ENCODE assay signal across 21 cellular contexts in the genomic region with DNA sequence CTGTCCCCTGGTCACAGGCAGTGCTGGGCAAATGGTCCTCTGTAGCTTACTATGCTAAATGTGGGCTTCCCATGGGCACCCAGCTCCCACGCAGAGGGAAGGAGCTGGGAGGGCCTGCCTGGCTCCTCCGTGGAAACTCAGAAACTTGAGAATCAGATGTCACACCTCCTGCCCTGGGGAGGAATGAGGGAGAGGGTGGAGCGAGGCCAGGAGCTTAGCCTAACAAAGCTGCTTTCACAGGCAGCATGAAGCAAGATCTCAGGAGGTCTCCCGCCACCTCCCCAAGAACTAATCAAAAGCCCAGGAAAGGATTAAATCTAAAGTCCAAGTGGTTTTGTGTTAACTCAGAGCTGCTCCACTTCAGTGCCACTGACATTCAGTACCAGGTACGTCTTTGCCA. TPM values are rescaled to one million over a fixed set of nuclear protein-coding genes. Genes with fewer than 3 reads are reported as not detected.
DNase-seq lines count a peak whose midpoint lies in the region; ATAC-seq, FAIRE-seq and TF ChIP-seq lines count a peak whose summit lies in the region.
"Had no signal": no experiment of that assay in that cellular context is flagged by ENCODE, and none has a peak within 500 bp of the region (broad histone marks: within the 10 kb centered on the region; RNA-seq: fewer than 3 reads in every experiment).

No MANE protein-coding gene starts in this region.

- H3K4me1 ChIP-seq in heart right ventricle (no peaks in the 10 kb centered on the region), H1 (replicated peaks in 1 of 4; ENCODE audit: control insufficient read depth in 3 of 4, insufficient read depth in 4 of 4, low read length in 3 of 4) (peaks cover 2 to 12% (median 7%) of the 10 kb centered on the region in 4 experiments; a peak in 4 of 7 replicates), parathyroid adenoma (no peaks in the 10 kb centered on the region)
- H3K4me1 ChIP-seq: A549 had no signal

- H3K27me3 ChIP-seq in heart right ventricle (peaks cover 0 to 36% (median 17%) of the 10 kb centered on the region in 7 donors), H1 (replicated peaks in 1 of 4; ENCODE audit: control insufficient read depth in 3 of 4, extremely low read depth in 1 of 4, insufficient read depth in 3 of 4, low read length in 3 of 4) (no peaks in the 10 kb centered on the region), parathyroid adenoma (ENCODE audit: control insufficient read depth, insufficient read depth, low read length) (no peaks in the 10 kb centered on the region)

- no peak overlapping the region for H4K5ac ChIP-seq in H1 (ENCODE audit: insufficient read length, low read depth, low read length)

- no peak overlapping the region for H3K4me2 ChIP-seq in H1 (ENCODE audit: insufficient read depth in 1 of 2, low read depth in 2 of 2, low read length in 2 of 2)
- H3K4me2 ChIP-seq in parathyroid adenoma (ENCODE audit: low read length) = no peak overlapping the region
- H3K4me2 ChIP-seq: A549 had no signal

- no peak overlapping the region for H3K14ac ChIP-seq in H1 (ENCODE audit: insufficient read length)

- no peak for TF ChIP-seq POLR2A in H1 (IDR thresholded peaks at IDR 0.05; ENCODE audit: control extremely low read depth in 1 of 2, low read depth in 2 of 2, low read length in 2 of 2)

- no peak overlapping the region for H3K23ac ChIP-seq in H1 (ENCODE audit: insufficient read length)

- H4K20me1 ChIP-seq in H1 (replicated peaks in 1 of 2; ENCODE audit: control insufficient read depth in 1 of 2, insufficient read depth in 2 of 2, low read length in 2 of 2) = no peaks in the 10 kb centered on the region

- TF ChIP-seq CTCF in heart right ventricle (IDR thresholded peaks at IDR 0.05) = no peak
- TF ChIP-seq CTCF in H1 (IDR thresholded peaks at IDR 0.05; ENCODE audit: control extremely low read depth in 1 of 3, insufficient read depth in 1 of 3, low read depth in 1 of 3, low read length in 3 of 3) = no peak
- TF ChIP-seq CTCF in parathyroid adenoma (IDR thresholded peaks at IDR 0.05) = no peak

- no peak overlapping the region for H3K4me3 ChIP-seq in heart right ventricle
- no peak overlapping the region for H3K4me3 ChIP-seq in H1 (ENCODE audit: extremely low read depth in 1 of 4, insufficient read depth in 2 of 4, low read depth in 3 of 4, low read length in 4 of 4)
- no peak overlapping the region for H3K4me3 ChIP-seq in parathyroid adenoma (ENCODE audit: low read depth, low read length)
- H3K4me3 ChIP-seq: A549, SJSA1 had no signal

- H3K18ac ChIP-seq in H1 (ENCODE audit: extremely low read depth, low read length) = no peak overlapping the region

- peak; percentile 27 for ATAC-seq in Right ventricle myocardium superior (ENCODE audit: poor library complexity)
- no peak for ATAC-seq in heart right ventricle
- ATAC-seq in HG02610 (IDR thresholded peaks at IDR 0.05; ENCODE audit: unreplicated experiment) = no peak
- ATAC-seq: A549 had no signal

- 57 to 58% methylated on average over 5 of the region's 5 CpGs for WGBS in heart right ventricle, 2 donors
- 73% methylated on average over 5 of the region's 5 CpGs; no CpG with 5 or more reads in 1 of the 2 experiments for WGBS in H1 (ENCODE audit: extremely low coverage in 1 of 2, insufficient coverage in 1 of 2, insufficient read length in 1 of 2, insufficient replicate concordance in 2 of 2, low coverage in 1 of 2, low lambda C conversion rate in 2 of 2, missing lambda C conversion rate in 1 of 2), 2 experiments

- H2BK15ac ChIP-seq in H1 (ENCODE audit: low read length) = no peak overlapping the region; the same call in 1 of the 2 replicates

- POLR2A ChIA-PET in H1 (lab: Charles Lee; ENCODE audit: partially characterized antibody) = interaction anchor here (1.1 to 1.2 kb wide), 2 partner anchors 17 to 53 kb away, joined by 3 read pairs; no protein-coding TSS in a partner anchor

- no peak overlapping the region for H4K8ac ChIP-seq in H1 (ENCODE audit: extremely low read depth, insufficient read depth, low read length)

- intact Hi-C loops in Right ventricle myocardium superior (cut with DNase I) (no loop called here), heart right ventricle (cut with DNase I) (no loop called here)

- 0 out of 2 replicates have a peak overlapping the region, but pooled peaks have one; percentile 23 for H2BK20ac ChIP-seq in H1 (ENCODE audit: low read length)

- H3K4ac ChIP-seq in H1 (replicated peaks; ENCODE audit: insufficient read length, low read depth, low read length) = no peak overlapping the region

- no peak for FAIRE-seq in H1 (lab: Jason Lieb, UNC)
- FAIRE-seq: A549, G401.6, GM12892 had no signal

- H3K23me2 ChIP-seq in H1 (ENCODE audit: low read depth, low read length) = no peaks in the 10 kb centered on the region

- H3K79me2 ChIP-seq in H1 (ENCODE audit: control insufficient read depth in 1 of 2, insufficient read depth in 2 of 2, low read length in 2 of 2) = no peaks in the 10 kb centered on the region
- no peaks in the 10 kb centered on the region for H3K79me2 ChIP-seq in parathyroid adenoma

- H2AK5ac ChIP-seq in H1 (ENCODE audit: low read depth, low read length) = no peak overlapping the region

- H2BK5ac ChIP-seq in H1 (ENCODE audit: low read depth, low read length) = no peak overlapping the region

- H3K56ac ChIP-seq in H1 (replicated peaks; ENCODE audit: insufficient read length, low read depth, low read length) = no peak overlapping the region

- TF ChIP-seq EP300 in H1 (IDR thresholded peaks at IDR 0.05; ENCODE audit: borderline replicate concordance in 1 of 2, low read depth in 2 of 2, low read length in 2 of 2) = no peak

- CTCF ChIA-PET in H1 (lab: Charles Lee; ENCODE audit: partially characterized antibody) = interaction anchor here (1.0 to 4.9 kb wide), 14 partner anchors 9 to 172 kb away, joined by 3 to 24 read pairs (median 4); partner anchors contain the start of genes CHAD and COL1A1

- H3K27ac ChIP-seq in heart right ventricle = no peak overlapping the region
- no peak overlapping the region for H3K27ac ChIP-seq in H1 (ENCODE audit: low read depth, low read length)
- no peak overlapping the region for H3K27ac ChIP-seq in parathyroid adenoma
- H3K27ac ChIP-seq: A549, HL-60, SJSA1 had no signal

- 0 out of 2 replicates have a peak overlapping the region, but pooled peaks have one; percentile 10 for H2AFZ ChIP-seq in H1 (ENCODE audit: low read length)
- peak overlapping the region; percentile 56 for H2AFZ ChIP-seq in parathyroid adenoma

- H3K9ac ChIP-seq in H1 (replicated peaks in 1 of 4; ENCODE audit: extremely low read depth in 1 of 4, low read depth in 3 of 4, low read length in 3 of 4) = no peak overlapping the region
- H3K9ac ChIP-seq in parathyroid adenoma = no peak overlapping the region

- no peak for TF ChIP-seq RAD21 in H1 (IDR thresholded peaks at IDR 0.05 in 1 of 2, conservative IDR thresholded peaks at IDR 0.05 in 1 of 2; ENCODE audit: low read depth in 2 of 2, low read length in 2 of 2)

- no peak overlapping the region for H2BK120ac ChIP-seq in H1 (replicated peaks; ENCODE audit: low read depth, low read length)

- H4K91ac ChIP-seq in H1 (replicated peaks; ENCODE audit: insufficient read length, low read length) = no peak overlapping the region

- H3K79me1 ChIP-seq in H1 (ENCODE audit: low read depth, low read length) = no peaks in the 10 kb centered on the region

- DNase-seq in Right ventricle myocardium superior (no peak), heart right ventricle (no peak), H1 (ENCODE audit: low read depth in 1 of 2, low spot score in 2 of 2) (no peak), amygdala (lab: John Stamatoyannopoulos, UW) (no peak), AML-193 (lab: John Stamatoyannopoulos, UW) (no peak)
- DNase-seq: Calu3, DMS79, KG1, NCI-H1092, NCI-H187 treated with DMSO at 0.1 percent for 48 hours, NCI-H510A treated with DMSO at 0.1 percent for 48 hours had no signal

- H2BK12ac ChIP-seq in H1 (ENCODE audit: low read depth, low read length) = no peak overlapping the region

- no peaks in the 10 kb centered on the region for H3K36me3 ChIP-seq in heart right ventricle
- H3K36me3 ChIP-seq in H1 (ENCODE audit: control insufficient read depth in 2 of 4, insufficient read depth in 4 of 4, low read length in 3 of 4) = no peaks in the 10 kb centered on the region
- no peaks in the 10 kb centered on the region for H3K36me3 ChIP-seq in parathyroid adenoma (ENCODE audit: control insufficient read depth, insufficient read depth, low read length)
- H3K36me3 ChIP-seq: SJSA1 had no signal

- H3K9me3 ChIP-seq in heart right ventricle = no peaks in the 10 kb centered on the region
- H3K9me3 ChIP-seq in H1 (ENCODE audit: insufficient read depth in 2 of 2, low read depth in 1 of 2, low read length in 1 of 2) = 0 out of 4 replicates have a peak, but pooled peaks cover 0 to 3% of the 10 kb centered on the region in 2 experiments
- H3K9me3 ChIP-seq in parathyroid adenoma (ENCODE audit: control insufficient read depth, low read length) = no peaks in the 10 kb centered on the region
- H3K9me3 ChIP-seq: A549, SJSA1 had no signal

TF ChIP-seq in H1, 55 proteins besides CTCF, POLR2A, EP300 and RAD21 (continues in another document):
- no peak for TF ChIP-seq TCF12 (IDR thresholded peaks at IDR 0.05; ENCODE audit: low read depth, low read length)
- no peak for TF ChIP-seq BACH1 (IDR thresholded peaks at IDR 0.05; ENCODE audit: low read length)

RNA-seq across cellular contexts. Expression of gene XYLT2, which starts 33.6 kb away (rescaled TPM):
- total RNA-seq in Right ventricle myocardium superior = 13.0 TPM
- total RNA-seq in heart right ventricle = 10 to 100 TPM; 11.2 to 17.1 (median 11.9) TPM
- polyA plus RNA-seq in heart right ventricle = 10 to 100 TPM in 1 of 2 donors, 1 to 10 TPM in 1; 8.1 to 14.6 TPM
- total RNA-seq in H1 (2021; fragmentation: NEBNext Ultra II Directional; extraction: Animal tissue kit (Norgen Biotek cat#: 25700)) = 28.0 and 28.9 TPM in 2 replicates
- 29.9 and 38.2 TPM in 2 replicates for polyA plus RNA-seq in H1 (2011; rRNA removed)
- polyA plus RNA-seq in H1 (2011; cell fraction: cytosol; rRNA removed) = 26.8 TPM
- 55.3 TPM for polyA plus RNA-seq in H1 (2011; cell fraction: nucleus; rRNA removed)
- 17.0 to 31.4 TPM (median 27.3 TPM) in 4 replicates for polyA plus RNA-seq in H1 (2012, experiment 1 of 2)
- 16.5 TPM for polyA plus RNA-seq in H1 (2012, experiment 2 of 2)
- 29.7 TPM for polyA plus RNA-seq in H1 (2013, experiment 1 of 2)
- polyA plus RNA-seq in H1 (2013, experiment 2 of 2) = 29.8 TPM
- 28.9 and 33.8 TPM in 2 replicates for polyA minus RNA-seq in H1 (2011; rRNA and poly(A)+ RNA removed)
- 39.8 TPM for polyA minus RNA-seq in H1 (2011; cell fraction: cytosol; rRNA and poly(A)+ RNA removed)
- 35.9 TPM for polyA minus RNA-seq in H1 (2011; cell fraction: nucleus; rRNA and poly(A)+ RNA removed)

RNA-seq across cellular contexts. Expression of gene TMEM92, which starts 38.0 kb away (rescaled TPM):
- total RNA-seq in Right ventricle myocardium superior (not detected), heart right ventricle (not detected)
- polyA plus RNA-seq in heart right ventricle (under 1 TPM in 1 of 2 donors, not detected in 1; 0.04 TPM), H1 (2011; rRNA removed) (24.8 and 39.2 TPM in 2 replicates)
- 11.9 and 12.2 TPM in 2 replicates for total RNA-seq in H1 (2021; fragmentation: NEBNext Ultra II Directional; extraction: Animal tissue kit (Norgen Biotek cat#: 25700))
- 14.9 TPM for polyA plus RNA-seq in H1 (2011; cell fraction: cytosol; rRNA removed)
- 13.5 TPM for polyA plus RNA-seq in H1 (2011; cell fraction: nucleus; rRNA removed)
- 12.3 to 17.0 TPM (median 15.6 TPM) in 4 replicates for polyA plus RNA-seq in H1 (2012, experiment 1 of 2)
- 17.9 TPM for polyA plus RNA-seq in H1 (2012, experiment 2 of 2)
- 23.2 TPM for polyA plus RNA-seq in H1 (2013, experiment 1 of 2)
- 31.1 TPM for polyA plus RNA-seq in H1 (2013, experiment 2 of 2)
- 6.3 and 10.4 TPM in 2 replicates for polyA minus RNA-seq in H1 (2011; rRNA and poly(A)+ RNA removed)
- polyA minus RNA-seq in H1 (2011; cell fraction: cytosol; rRNA and poly(A)+ RNA removed) = 15.3 TPM
- polyA minus RNA-seq in H1 (2011; cell fraction: nucleus; rRNA and poly(A)+ RNA removed) = 12.1 TPM
- total RNA-seq: OCI-LY7, RPMI7951 had no signal
- polyA plus RNA-seq: CD14-positive monocyte had no signal

Comparison
In these comparisons a context has a peak if more than half of its experiments do, and no peak if none do; other contexts are left out.
1. RNA of gene TMEM92, which starts 38.0 kb away (total RNA-seq): 11.9 to 12.2 TPM in H1; not detected in Right ventricle myocardium superior (single experiment) and not detected in heart right ventricle; every median in the first group is over 10 times any median in the second.